Comparison of ENCODE assay signal across 19 cellular contexts in the genomic region with DNA sequence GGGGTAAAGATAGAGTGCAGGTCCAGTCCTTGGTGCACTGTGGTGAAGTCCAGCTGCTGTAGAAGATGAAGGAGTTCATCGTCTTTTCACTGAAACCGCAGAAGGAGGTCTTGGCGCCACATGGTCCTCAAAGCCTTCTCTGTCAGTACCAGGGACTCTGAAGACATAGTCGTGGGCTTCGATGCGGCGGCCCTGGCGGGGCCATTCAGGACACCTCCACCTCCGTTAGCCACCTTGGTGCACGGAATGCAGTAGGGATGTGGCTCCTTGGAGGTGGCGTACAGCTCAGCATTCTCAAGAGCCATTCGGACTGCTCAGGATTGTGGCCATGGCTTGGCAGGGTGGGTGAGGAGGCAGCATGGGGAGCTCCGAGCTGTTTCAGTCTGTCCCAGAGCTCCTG.
"Had no signal": no experiment of that assay in that cellular context is flagged by ENCODE, and none has a peak within 500 bp of the region (broad histone marks: within the 10 kb centered on the region; RNA-seq: fewer than 3 reads in every experiment).

No MANE protein-coding gene starts in this region.

- H3K4me1 ChIP-seq: esophagus muscularis mucosa, foreskin keratinocyte, gastroesophageal sphincter, heart right ventricle, left lung, lower lobe of right lung had no signal

- H3K36me3 ChIP-seq: esophagus muscularis mucosa, gastroesophageal sphincter, heart right ventricle, left lung, lower lobe of right lung had no signal

- H3K27me3 ChIP-seq: esophagus muscularis mucosa, gastroesophageal sphincter, left lung had no signal

- H3K27ac Mint-ChIP-seq: mesothelial cell of epicardium had no signal

- DNase-seq: dermis blood vessel endothelial cell; dorsolateral prefrontal cortex; effector CD4-positive, alpha-beta T cell; effector memory CD4-positive, alpha-beta T cell; foreskin keratinocyte; glutamatergic neuron; head of caudate nucleus; heart right ventricle; hippocampal formation; left cardiac atrium; left lung; left ventricle myocardium superior; lower lobe of right lung; mesenchymal stem cell; mucosa of descending colon had no signal

- H3K9me3 Mint-ChIP-seq: mesothelial cell of epicardium had no signal

- H3K4me3 Mint-ChIP-seq: mesothelial cell of epicardium had no signal

- H3K9me3 ChIP-seq: esophagus muscularis mucosa, gastroesophageal sphincter, left lung, lower lobe of right lung, mucosa of descending colon had no signal

- ATAC-seq: foreskin keratinocyte, gastroesophageal sphincter, left cardiac atrium, left lung, left ventricle myocardium superior, mucosa of descending colon had no signal

- H3K4me3 ChIP-seq: coronary artery, dorsolateral prefrontal cortex, esophagus muscularis mucosa, gastroesophageal sphincter, heart right ventricle, left lung, lower lobe of right lung, mucosa of descending colon had no signal

- H3K27ac ChIP-seq: coronary artery, dorsolateral prefrontal cortex, esophagus muscularis mucosa, foreskin keratinocyte, gastroesophageal sphincter, heart right ventricle, left lung, lower lobe of right lung had no signal

- H3K36me3 Mint-ChIP-seq: mesothelial cell of epicardium had no signal
